32 cellular contexts compared by ENCODE assay signal in the genomic region with DNA sequence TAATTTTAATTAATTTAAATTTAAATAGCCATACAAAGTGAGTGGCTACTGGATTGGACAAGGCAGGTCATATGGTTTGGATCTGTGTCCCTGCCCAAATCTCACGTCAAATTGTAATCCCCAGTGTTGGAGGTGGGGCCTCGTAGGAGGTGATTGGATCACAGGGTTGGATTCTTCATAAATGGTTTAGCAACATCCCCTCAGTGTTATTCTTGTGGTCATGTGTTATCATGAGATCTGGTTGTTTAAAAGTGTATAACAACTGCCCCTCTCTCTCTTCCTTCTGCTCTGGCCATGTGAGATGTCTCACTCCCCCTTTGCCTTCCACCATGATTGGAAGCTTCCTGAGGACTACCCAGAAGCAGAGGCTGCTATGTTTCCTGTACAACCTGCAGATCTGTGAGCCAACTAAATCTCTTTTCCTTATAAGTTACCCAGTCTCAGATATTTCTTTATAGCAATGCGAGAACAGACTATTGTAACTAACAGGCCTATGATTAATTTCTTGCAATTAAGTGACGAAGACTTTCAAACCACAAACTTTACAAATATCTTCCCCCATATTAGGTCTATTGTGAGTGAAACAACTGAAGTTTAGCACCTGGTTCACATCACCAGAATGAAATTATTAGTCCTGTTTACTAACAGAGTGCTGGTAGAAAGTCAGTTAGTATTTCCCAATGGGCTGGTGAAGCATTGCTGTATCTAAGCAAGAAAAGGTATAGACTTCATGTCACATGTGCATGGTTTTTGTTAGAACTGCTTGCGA. TPM values are rescaled to one million over a fixed set of nuclear protein-coding genes. Genes with fewer than 3 reads are reported as not detected.
DNase-seq lines count a peak whose midpoint lies in the region; ATAC-seq and TF ChIP-seq lines count a peak whose summit lies in the region.
"Had no signal": no experiment of that assay in that cellular context is flagged by ENCODE, and none has a peak within 500 bp of the region (broad histone marks: within the 10 kb centered on the region; RNA-seq: fewer than 3 reads in every experiment).

No MANE protein-coding gene starts in this region.

- no peak overlapping the region for H3K4me3 Mint-ChIP-seq in activated CD4-positive, alpha-beta T cell treated with anti-CD3 and anti-CD28 coated beads, Interleukin-2, amount 10 ng/mL, durations not matched to agents 24 days and 14 days
- H3K4me3 Mint-ChIP-seq in T-helper 17 cell: peak overlapping the region; percentile 16
- no peak overlapping the region for H3K4me3 Mint-ChIP-seq in naive thymus-derived CD4-positive, alpha-beta T cell
- H3K4me3 Mint-ChIP-seq: activated naive CD8-positive, alpha-beta T cell treated with anti-CD3 and anti-CD28 coated beads, Interleukin-2, amount 50 U/mL, for 24 hours; B cell; H9; mesothelial cell of epicardium; T-helper 1 cell treated with Interleukin-12 subunit alpha and Interleukin-12 subunit beta and Interleukin-4 antibody, amounts not matched to agents 30 μg/mL and 1 μg/mL, for 36 hours had no signal

- H4K20me1 ChIP-seq in HCT116 (ENCODE audit: insufficient read depth): no peaks in the 10 kb centered on the region

- CTCF ChIA-PET in HCT116 (lab: Charles Lee): interaction anchor here (1.5 kb wide), 1 partner anchor 8 kb away, joined by 3 read pairs; no protein-coding TSS in a partner anchor
- CTCF ChIA-PET in naive thymus-derived CD4-positive, alpha-beta T cell (lab: Charles Lee): interaction anchor here (1.3 kb wide), 1 partner anchor 11 kb away, joined by 3 read pairs; no protein-coding TSS in a partner anchor

- H3K4me1 ChIP-seq in HCT116 (ENCODE audit: control insufficient read depth in 1 of 2, insufficient read depth in 2 of 2, low read length in 2 of 2) (peaks cover 8 to 31% of the 10 kb centered on the region in 2 experiments; a peak in 3 of 4 replicates), colonic mucosa (no peaks in the 10 kb centered on the region)
- H3K4me1 ChIP-seq in naive thymus-derived CD4-positive, alpha-beta T cell (ENCODE audit: control insufficient read depth in 2 of 2, insufficient read depth in 2 of 2, low read length in 2 of 2): peaks cover 10 to 35% of the 10 kb centered on the region in 2 donors

- no peak overlapping the region for H3K27ac ChIP-seq in HCT116 (ENCODE audit: low read depth, low read length)
- no peak overlapping the region for H3K27ac ChIP-seq in naive thymus-derived CD4-positive, alpha-beta T cell (ENCODE audit: low read depth, low read length)
- H3K27ac ChIP-seq in colonic mucosa: no peak overlapping the region
- H3K27ac ChIP-seq: right lobe of liver, RWPE1, SK-N-MC, stomach had no signal

- no peak for DNase-seq in activated CD4-positive, alpha-beta T cell treated with anti-CD3 and anti-CD28 coated beads, Interleukin-2, amount 10 ng/mL, durations not matched to agents 24 days and 14 days
- no peak for DNase-seq in activated CD4-positive, alpha-beta T cell treated with anti-CD3 and anti-CD28 coated beads, Interleukin-2, amount 50 U/mL, for 4 hours
- DNase-seq in HCT116 (ENCODE audit: low read depth, low spot score) (no peak), T-helper 17 cell (no peak), colonic mucosa (no peak), 8988T (no peak)
- DNase-seq in naive thymus-derived CD4-positive, alpha-beta T cell: no peak
- DNase-seq: activated effector memory CD4-positive, alpha-beta T cell treated with anti-CD3 and anti-CD28 coated beads, Interleukin-2, amount 50 U/mL, for 16 hours; activated naive CD8-positive, alpha-beta T cell treated with anti-CD3 and anti-CD28 coated beads, Interleukin-2, amount 50 U/mL, for 24 hours; activated T-cell treated with anti-CD3 and anti-CD28 coated beads, Interleukin-2, amount 50 U/mL, for 1 hour; cortex of kidney; effector memory CD4-positive, alpha-beta T cell; erythroblast; glutamatergic neuron; H9; islet precursor cell; Karpas-422; NCI-H446; NCI-H774; occipital lobe; right lobe of liver; stimulated activated CD8-positive, alpha-beta memory T cell treated with anti-CD3 and anti-CD28 coated beads, Interleukin-4, amount 100 ng/mL, for 48 hours; stomach; uterus had no signal

- no peak for ATAC-seq in HCT116
- ATAC-seq in T-helper 17 cell: no peak
- no peak for ATAC-seq in naive thymus-derived CD4-positive, alpha-beta T cell
- no peak for ATAC-seq in HG02885 (IDR thresholded peaks at IDR 0.05; ENCODE audit: poor library complexity, unreplicated experiment)
- ATAC-seq: A549; activated naive CD8-positive, alpha-beta T cell treated with anti-CD3 and anti-CD28 coated beads, Interleukin-2, amount 50 U/mL, for 24 hours; right lobe of liver had no signal

- intact Hi-C loops in activated CD4-positive, alpha-beta T cell treated with anti-CD3 and anti-CD28 coated beads, Interleukin-2, amount 10 ng/mL, durations not matched to agents 24 days and 14 days (cut with micrococcal nuclease): no loop called here
- intact Hi-C loops in HCT116 (cut with micrococcal nuclease) (no loop called here), colonic mucosa (cut with DNase I) (no loop called here)
- intact Hi-C loops in naive thymus-derived CD4-positive, alpha-beta T cell (cut with micrococcal nuclease): no loop called here

- H3K9me2 ChIP-seq in HCT116 (ENCODE audit: insufficient read depth): no peaks in the 10 kb centered on the region

- no peak overlapping the region for H3K9ac ChIP-seq in HCT116 (ENCODE audit: low read length)
- H3K9ac ChIP-seq in colonic mucosa (ENCODE audit: low read depth in 2 of 2, low read length in 2 of 2): no peak overlapping the region

- POLR2A ChIA-PET in HCT116 (lab: Charles Lee): no interaction called here
- POLR2A ChIA-PET in naive thymus-derived CD4-positive, alpha-beta T cell (lab: Charles Lee): interaction anchor here (6.9 kb wide), 1 partner anchor 60 kb away, joined by 40 read pairs; the partner anchor contains the start of gene TNFAIP3

- H3K4me2 ChIP-seq in HCT116 (ENCODE audit: low read length): no peak overlapping the region
- H3K4me2 ChIP-seq: A549 had no signal

- peak overlapping the region; percentile 46 for H3K27ac Mint-ChIP-seq in activated CD4-positive, alpha-beta T cell treated with anti-CD3 and anti-CD28 coated beads, Interleukin-2, amount 10 ng/mL, durations not matched to agents 24 days and 14 days
- peak overlapping the region; percentile 96 for H3K27ac Mint-ChIP-seq in T-helper 17 cell
- peak overlapping the region in 6 of 9 donors; percentile 5 to 94 (median 36) for H3K27ac Mint-ChIP-seq in naive thymus-derived CD4-positive, alpha-beta T cell
- H3K27ac Mint-ChIP-seq: activated naive CD8-positive, alpha-beta T cell treated with anti-CD3 and anti-CD28 coated beads, Interleukin-2, amount 50 U/mL, for 24 hours; B cell; H9; mesothelial cell of epicardium; T-helper 1 cell treated with Interleukin-12 subunit alpha and Interleukin-12 subunit beta and Interleukin-4 antibody, amounts not matched to agents 30 μg/mL and 1 μg/mL, for 36 hours had no signal

- H3K27me3 ChIP-seq in HCT116 (ENCODE audit: insufficient read depth, low read length) (no peaks in the 10 kb centered on the region), colonic mucosa (no peaks in the 10 kb centered on the region)
- H3K27me3 ChIP-seq in naive thymus-derived CD4-positive, alpha-beta T cell (ENCODE audit: control insufficient read depth in 2 of 2, insufficient read depth in 2 of 2, low read length in 2 of 2): no peaks in the 10 kb centered on the region
- H3K27me3 ChIP-seq: right lobe of liver, stomach, uterus had no signal

- RAD21 ChIA-PET in HCT116 (lab: Charles Lee; ENCODE audit: low non-redundant PET in 1 of 2, low total read pairs in 2 of 2, uncharacterized antibody in 2 of 2, unreplicated experiment in 2 of 2): no interaction called here

- peaks cover 51% of the 10 kb centered on the region for H3K4me1 Mint-ChIP-seq in activated CD4-positive, alpha-beta T cell treated with anti-CD3 and anti-CD28 coated beads, Interleukin-2, amount 10 ng/mL, durations not matched to agents 24 days and 14 days
- peaks cover 22% of the 10 kb centered on the region for H3K4me1 Mint-ChIP-seq in T-helper 17 cell
- peaks cover 15 to 68% (median 59%) of the 10 kb centered on the region in 7 donors for H3K4me1 Mint-ChIP-seq in naive thymus-derived CD4-positive, alpha-beta T cell

- no peak overlapping the region for H3K4me3 ChIP-seq in HCT116 (replicated peaks in 1 of 2; ENCODE audit: low read depth in 1 of 2, low read length in 2 of 2)
- H3K4me3 ChIP-seq in naive thymus-derived CD4-positive, alpha-beta T cell (ENCODE audit: low read length): no peak overlapping the region
- no peak overlapping the region for H3K4me3 ChIP-seq in colonic mucosa
- H3K4me3 ChIP-seq: A549, prostate gland, right lobe of liver, SK-N-MC, stomach, uterus had no signal

- no peaks in the 10 kb centered on the region for H3K79me2 ChIP-seq in HCT116 (ENCODE audit: insufficient read depth, low read length)

- H2AFZ ChIP-seq in HCT116 (ENCODE audit: low read depth, low read length, poor library complexity, severe bottlenecking): peak overlapping the region; percentile 6

- peaks cover 17% of the 10 kb centered on the region for H3K9me3 Mint-ChIP-seq in activated CD4-positive, alpha-beta T cell treated with anti-CD3 and anti-CD28 coated beads, Interleukin-2, amount 10 ng/mL, durations not matched to agents 24 days and 14 days
- peaks cover 0 to 7% (median 0%) of the 10 kb centered on the region in 11 donors for H3K9me3 Mint-ChIP-seq in naive thymus-derived CD4-positive, alpha-beta T cell
- H3K9me3 Mint-ChIP-seq: H9, mesothelial cell of epicardium had no signal

- H3K36me3 ChIP-seq in HCT116 (ENCODE audit: control insufficient read depth in 1 of 2, insufficient read depth in 2 of 2, low read length in 2 of 2) (no peaks in the 10 kb centered on the region), colonic mucosa (no peaks in the 10 kb centered on the region)
- no peaks in the 10 kb centered on the region for H3K36me3 ChIP-seq in naive thymus-derived CD4-positive, alpha-beta T cell (ENCODE audit: control insufficient read depth in 2 of 3, insufficient read depth in 3 of 3, low read length in 3 of 3)
- H3K36me3 ChIP-seq: prostate gland, right lobe of liver, stomach, uterus had no signal

- no TSS peak for BruUV-seq in HCT116 (replicated peaks; lab: Mats Ljungman, UMichigan)

- TF ChIP-seq CTCF in HCT116 (IDR thresholded peaks at IDR 0.05 in 2 of 3, conservative IDR thresholded peaks at IDR 0.05 in 1 of 3; ENCODE audit: borderline replicate concordance in 1 of 3, insufficient read depth in 1 of 3, low read depth in 2 of 3, low read length in 2 of 3) (no peak), colonic mucosa (IDR thresholded peaks at IDR 0.05) (no peak)

- TF ChIP-seq POLR2A in HCT116 (IDR thresholded peaks at IDR 0.05; ENCODE audit: borderline replicate concordance, extremely low read depth, insufficient read depth, insufficient read length): no peak

- H3K36me3 Mint-ChIP-seq in activated CD4-positive, alpha-beta T cell treated with anti-CD3 and anti-CD28 coated beads, Interleukin-2, amount 10 ng/mL, durations not matched to agents 24 days and 14 days (ENCODE audit: low read depth): peaks cover 6% of the 10 kb centered on the region
- no peaks in the 10 kb centered on the region for H3K36me3 Mint-ChIP-seq in T-helper 17 cell (ENCODE audit: low read depth)
- H3K36me3 Mint-ChIP-seq in naive thymus-derived CD4-positive, alpha-beta T cell: peaks cover 0 to 17% (median 3%) of the 10 kb centered on the region in 5 donors
- H3K36me3 Mint-ChIP-seq: mesothelial cell of epicardium had no signal

- no peak for TF ChIP-seq RAD21 in HCT116 (IDR thresholded peaks at IDR 0.05; ENCODE audit: low read depth)

- H3K9me3 ChIP-seq in HCT116 (ENCODE audit: control insufficient read depth in 1 of 2, insufficient read depth in 1 of 2, low read depth in 1 of 2, low read length in 2 of 2) (no peaks in the 10 kb centered on the region), T-helper 17 cell (ENCODE audit: control insufficient read depth, low read length, poor library complexity, severe bottlenecking) (no peaks in the 10 kb centered on the region), colonic mucosa (no peaks in the 10 kb centered on the region)
- no peaks in the 10 kb centered on the region for H3K9me3 ChIP-seq in naive thymus-derived CD4-positive, alpha-beta T cell (ENCODE audit: control insufficient read depth in 2 of 3, low read length in 3 of 3)
- H3K9me3 ChIP-seq: A549, prostate gland, right lobe of liver, stomach, uterus had no signal

- no peaks in the 10 kb centered on the region for H3K27me3 Mint-ChIP-seq in activated CD4-positive, alpha-beta T cell treated with anti-CD3 and anti-CD28 coated beads, Interleukin-2, amount 10 ng/mL, durations not matched to agents 24 days and 14 days
- no peaks in the 10 kb centered on the region for H3K27me3 Mint-ChIP-seq in T-helper 17 cell
- no peaks in the 10 kb centered on the region for H3K27me3 Mint-ChIP-seq in naive thymus-derived CD4-positive, alpha-beta T cell
- H3K27me3 Mint-ChIP-seq: activated naive CD8-positive, alpha-beta T cell treated with anti-CD3 and anti-CD28 coated beads, Interleukin-2, amount 50 U/mL, for 24 hours; B cell had no signal

RNA-seq across cellular contexts. Expression of gene TNFAIP3, which starts 60.0 kb away (rescaled TPM):
- 249 and 254 TPM in 2 replicates for total RNA-seq in activated CD4-positive, alpha-beta T cell treated with anti-CD3 and anti-CD28 coated beads, Interleukin-2, amount 10 ng/mL, durations not matched to agents 24 days and 14 days
- 4.4 TPM for total RNA-seq in HCT116 (2021; ENCODE audit: unreplicated experiment)
- polyA plus RNA-seq in HCT116 (2012): 1.5 and 1.7 TPM in 2 replicates
- total RNA-seq in T-helper 17 cell: 1,000 to 10,000 TPM; 4,032 to 4,607 TPM
- 1,000 to 10,000 TPM in 2 of 5 experiments, 100 to 1,000 TPM in 3; 135 to 2,915 (median 141) TPM for total RNA-seq in naive thymus-derived CD4-positive, alpha-beta T cell
- 10 to 100 TPM; 66.6 to 90.5 TPM for polyA plus RNA-seq in naive thymus-derived CD4-positive, alpha-beta T cell
- total RNA-seq in colonic mucosa: 10 to 100 TPM; 18.1 to 46.3 TPM

Comparison
In these comparisons a context has a peak if more than half of its experiments do, and no peak if none do; other contexts are left out.
1. H3K27ac Mint-ChIP-seq: peak in every context shown above with its lines; median percentile 96 in T-helper 17 cell; 46 in activated CD4-positive, alpha-beta T cell treated with anti-CD3 and anti-CD28 coated beads, Interleukin-2, amount 10 ng/mL, durations not matched to agents 24 days and 14 days; 36 in naive thymus-derived CD4-positive, alpha-beta T cell.